Comparison of ENCODE assay signal across 8 cellular contexts in the genomic region with DNA sequence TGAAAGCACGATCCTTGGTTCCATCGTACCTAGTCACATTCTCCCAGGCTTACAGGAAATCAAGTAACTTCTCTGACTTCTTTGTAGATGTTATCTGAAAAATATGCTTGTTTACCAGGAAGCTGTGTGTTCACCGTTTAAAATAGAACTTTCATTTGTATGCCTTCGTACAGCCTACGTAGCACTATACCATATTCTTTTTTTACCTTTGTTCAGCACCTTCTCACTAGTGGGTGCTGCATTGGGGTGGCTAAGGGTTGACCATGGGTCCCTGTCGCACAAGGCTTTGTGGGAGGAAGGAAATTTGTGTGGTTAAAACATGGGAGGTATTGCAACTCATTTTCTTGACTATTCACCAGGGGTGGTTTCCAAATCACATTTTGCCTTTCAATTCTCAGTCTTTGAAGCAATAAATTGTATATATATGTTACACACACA. TPM values are rescaled to one million over a fixed set of nuclear protein-coding genes. Genes with fewer than 3 reads are reported as not detected.
DNase-seq lines count a peak whose midpoint lies in the region; ATAC-seq, FAIRE-seq and TF ChIP-seq lines count a peak whose summit lies in the region.

No MANE protein-coding gene starts in this region.

- no peaks in the 10 kb centered on the region for H3K9me3 Mint-ChIP-seq in naive thymus-derived CD4-positive, alpha-beta T cell

- TF ChIP-seq CTCF in gastroesophageal sphincter (IDR thresholded peaks at IDR 0.05): no peak

- POLR2A ChIA-PET in naive thymus-derived CD4-positive, alpha-beta T cell (lab: Charles Lee): interaction anchor here (0.6 to 13.3 kb wide), 8 partner anchors 8 to 76 kb away, joined by 3 to 236 read pairs (median 4); a partner anchor contains a TSS

- H3K9me3 ChIP-seq in naive thymus-derived CD4-positive, alpha-beta T cell (ENCODE audit: control insufficient read depth in 2 of 3, low read length in 3 of 3): no peaks in the 10 kb centered on the region
- no peaks in the 10 kb centered on the region for H3K9me3 ChIP-seq in gastroesophageal sphincter

- H3K4me3 Mint-ChIP-seq in naive thymus-derived CD4-positive, alpha-beta T cell: peak overlapping the region; percentile 47 to 93 (median 87)

- H3K27me3 Mint-ChIP-seq in naive thymus-derived CD4-positive, alpha-beta T cell: no peaks in the 10 kb centered on the region

- H3K36me3 ChIP-seq in naive thymus-derived CD4-positive, alpha-beta T cell (ENCODE audit: control insufficient read depth in 2 of 3, insufficient read depth in 3 of 3, low read length in 3 of 3): peaks cover 0 to 13% (median 4%) of the 10 kb centered on the region in 3 experiments
- peaks cover 0 to 31% of the 10 kb centered on the region in 2 donors for H3K36me3 ChIP-seq in gastroesophageal sphincter

- peak; percentile 76 for FAIRE-seq in GM18507 (lab: Jason Lieb, UNC)

- H3K4me1 Mint-ChIP-seq in naive thymus-derived CD4-positive, alpha-beta T cell: peaks cover 43 to 89% (median 82%) of the 10 kb centered on the region in 7 donors

- no peak for DNase-seq in GM18507 (ENCODE audit: extremely low spot score, insufficient read length, low read depth)
- peak; percentile 64 for DNase-seq in activated CD4-positive, alpha-beta T cell treated with anti-CD3 and anti-CD28 coated beads for 48 hours
- DNase-seq in naive thymus-derived CD4-positive, alpha-beta T cell: peak in 8 of 9 donors; percentile 66 to 91 (median 86)
- no peak for DNase-seq in NCI-H1436 (lab: John Stamatoyannopoulos, UW)
- no peak for DNase-seq in HK-2 (ENCODE audit: unreplicated experiment)
- no peak for DNase-seq in NCI-H1105 treated with DMSO at 0.1 percent for 48 hours (lab: John Stamatoyannopoulos, UW)

- peak overlapping the region in 8 of 9 donors; percentile 92 to 99 (median 96) for H3K27ac Mint-ChIP-seq in naive thymus-derived CD4-positive, alpha-beta T cell

- no peaks in the 10 kb centered on the region for H3K27me3 ChIP-seq in naive thymus-derived CD4-positive, alpha-beta T cell (ENCODE audit: control insufficient read depth in 2 of 2, insufficient read depth in 2 of 2, low read length in 2 of 2)
- no peaks in the 10 kb centered on the region for H3K27me3 ChIP-seq in gastroesophageal sphincter

- peaks cover 5 to 60% (median 43%) of the 10 kb centered on the region in 5 donors for H3K36me3 Mint-ChIP-seq in naive thymus-derived CD4-positive, alpha-beta T cell

- intact Hi-C loops in naive thymus-derived CD4-positive, alpha-beta T cell (cut with micrococcal nuclease): loop anchor here (1.0 to 5.0 kb wide), 11 partner anchors 9 to 449 kb away; a partner anchor contains a TSS

- no peak for TF ChIP-seq POLR2A in gastroesophageal sphincter (IDR thresholded peaks at IDR 0.05)

- H3K4me3 ChIP-seq in naive thymus-derived CD4-positive, alpha-beta T cell (ENCODE audit: low read length): peak overlapping the region; percentile 15
- no peak overlapping the region for H3K4me3 ChIP-seq in gastroesophageal sphincter

- TF ChIP-seq EP300 in gastroesophageal sphincter (IDR thresholded peaks at IDR 0.05): no peak

- CTCF ChIA-PET in naive thymus-derived CD4-positive, alpha-beta T cell (lab: Charles Lee): interaction anchor here (1.2 kb wide), 1 partner anchor 59 kb away, joined by 3 read pairs; a partner anchor contains a TSS

- H3K27ac ChIP-seq in naive thymus-derived CD4-positive, alpha-beta T cell (ENCODE audit: low read depth, low read length): peak overlapping the region; percentile 68
- H3K27ac ChIP-seq in gastroesophageal sphincter: no peak overlapping the region

- H3K4me1 ChIP-seq in naive thymus-derived CD4-positive, alpha-beta T cell (ENCODE audit: control insufficient read depth in 2 of 2, insufficient read depth in 2 of 2, low read length in 2 of 2): peaks cover 35 to 72% of the 10 kb centered on the region in 2 donors
- peaks cover 0 to under 1% (median 0%) of the 10 kb centered on the region in 3 donors for H3K4me1 ChIP-seq in gastroesophageal sphincter

- 83 to 96% methylated on average over 6 of the region's 6 CpGs for WGBS in gastroesophageal sphincter (ENCODE audit: low coverage in 1 of 2), 2 donors

- ATAC-seq in HG02798 (IDR thresholded peaks at IDR 0.05; ENCODE audit: poor library complexity, unreplicated experiment) (peak; percentile 90), gastroesophageal sphincter (no peak)
- ATAC-seq in naive thymus-derived CD4-positive, alpha-beta T cell: peak; percentile 97

RNA-seq across cellular contexts. Expression of a gene that starts 16.6 kb away (rescaled TPM):
- 100 to 1,000 TPM in 1 of 5 experiments, 10 to 100 TPM in 4; 50.0 to 101 (median 80.0) TPM for total RNA-seq in naive thymus-derived CD4-positive, alpha-beta T cell
- 10 to 100 TPM; 43.8 to 52.1 TPM for polyA plus RNA-seq in naive thymus-derived CD4-positive, alpha-beta T cell
- 10 to 100 TPM; 19.4 to 26.6 (median 24.1) TPM for total RNA-seq in gastroesophageal sphincter

RNA-seq across cellular contexts. Expression of a gene that starts 59.0 kb away (rescaled TPM):
- total RNA-seq in naive thymus-derived CD4-positive, alpha-beta T cell: 1 to 10 TPM in 1 of 5 experiments, under 1 TPM in 3, not detected in 1; 0.19 to 1.6 (median 0.28) TPM
- not detected for polyA plus RNA-seq in naive thymus-derived CD4-positive, alpha-beta T cell
- total RNA-seq in gastroesophageal sphincter: under 1 TPM in 2 of 4 donors, not detected in 2; 0.08 to 0.54 TPM

Comparison
In these comparisons a context has a peak if more than half of its experiments do, and no peak if none do; other contexts are left out.
1. DNase-seq: peak in activated CD4-positive, alpha-beta T cell treated with anti-CD3 and anti-CD28 coated beads for 48 hours (single experiment) and naive thymus-derived CD4-positive, alpha-beta T cell (8 of 9); none in GM18507 (single experiment), NCI-H1436 (single experiment), HK-2 (single experiment) and NCI-H1105 treated with DMSO at 0.1 percent for 48 hours (single experiment).